Comparison of ENCODE assay signal across 1 cellular context in the genomic region with DNA sequence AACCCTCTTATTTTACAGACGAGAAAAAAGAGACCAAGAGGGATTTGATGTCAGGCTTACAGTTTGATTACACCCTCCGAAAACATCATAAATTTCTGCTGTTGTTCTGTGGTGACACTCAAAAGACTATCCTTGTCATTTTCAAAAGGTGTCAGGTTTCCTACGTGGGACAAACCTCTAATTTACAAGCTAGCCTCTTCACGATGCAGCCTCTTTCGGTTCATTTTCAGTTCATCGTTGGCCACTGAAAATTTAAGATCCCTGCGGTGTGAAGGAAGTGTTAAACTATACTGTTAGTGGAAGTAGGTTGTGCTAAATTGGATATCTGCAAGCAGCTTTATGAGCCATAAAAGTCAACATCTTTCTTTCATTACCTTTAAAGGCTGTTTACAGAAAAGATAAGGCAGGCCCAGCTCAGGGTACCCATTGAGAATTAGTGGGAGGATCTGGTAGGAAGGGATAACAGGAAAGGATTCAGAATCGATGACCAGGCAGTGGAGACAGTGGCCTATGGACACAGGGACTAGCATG.
TF ChIP-seq lines count a peak whose summit lies in the region.

No MANE protein-coding gene starts in this region.

TF ChIP-seq in K562, 482 proteins besides CTCF, POLR2A, EP300 and RAD21 (continued from another document):
- TF ChIP-seq GTF2E2 (tag; IDR thresholded peaks at IDR 0.05) (peak; percentile 19; the same call in 1 of the 2 replicates), ZNF124 (CRISPR knock-in tag; IDR thresholded peaks at IDR 0.05) (no peak), CHD1 (IDR thresholded peaks at IDR 0.05; ENCODE audit: low read length) (no peak), CREBBP (IDR thresholded peaks at IDR 0.05; ENCODE audit: low read depth, low read length) (no peak), ZNF134 (CRISPR knock-in tag; conservative IDR thresholded peaks at IDR 0.05) (0 out of 2 replicates have a peak, but pooled peaks have one; percentile 21)
- TF ChIP-seq, protein P1, sequence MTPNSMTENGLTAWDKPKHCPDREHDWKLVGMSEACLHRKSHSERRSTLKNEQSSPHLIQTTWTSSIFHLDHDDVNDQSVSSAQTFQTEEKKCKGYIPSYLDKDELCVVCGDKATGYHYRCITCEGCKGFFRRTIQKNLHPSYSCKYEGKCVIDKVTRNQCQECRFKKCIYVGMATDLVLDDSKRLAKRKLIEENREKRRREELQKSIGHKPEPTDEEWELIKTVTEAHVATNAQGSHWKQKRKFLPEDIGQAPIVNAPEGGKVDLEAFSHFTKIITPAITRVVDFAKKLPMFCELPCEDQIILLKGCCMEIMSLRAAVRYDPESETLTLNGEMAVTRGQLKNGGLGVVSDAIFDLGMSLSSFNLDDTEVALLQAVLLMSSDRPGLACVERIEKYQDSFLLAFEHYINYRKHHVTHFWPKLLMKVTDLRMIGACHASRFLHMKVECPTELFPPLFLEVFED (CRISPR knock-in tag; conservative IDR thresholded peaks at IDR 0.05), result 0 out of 2 replicates have a peak, but pooled peaks have one; percentile 13
TF ChIP-seq in K562: peak in this region for 37.
